In genomic region chr7:102917436-102918353, GRCh38 we compare ENCODE assay signal across 16 cellular contexts. TPM values are rescaled to one million over a fixed set of nuclear protein-coding genes. Genes with fewer than 3 reads are reported as not detected.
DNase-seq lines count a peak whose midpoint lies in the region; ATAC-seq and TF ChIP-seq lines count a peak whose summit lies in the region.
"Had no signal": no experiment of that assay in that cellular context is flagged by ENCODE, and none has a peak within 500 bp of the region (broad histone marks: within the 10 kb centered on the region; RNA-seq: fewer than 3 reads in every experiment).

No MANE protein-coding gene starts in this region.

- no peaks in the 10 kb centered on the region for H3K9me3 ChIP-seq in cardiac muscle cell (ENCODE audit: low read depth)
- no peaks in the 10 kb centered on the region for H3K9me3 ChIP-seq in PC-3 (ENCODE audit: low read length)
- H3K9me3 ChIP-seq in aorta (ENCODE audit: control insufficient read depth, low read length) = no peaks in the 10 kb centered on the region
- H3K9me3 ChIP-seq: adrenal gland, right atrium auricular region had no signal

- H2AFZ ChIP-seq in PC-3 (ENCODE audit: low read length) = no peak overlapping the region

- H3K27ac ChIP-seq in cardiac muscle cell = no peak overlapping the region
- no peak overlapping the region for H3K27ac ChIP-seq in PC-3 (ENCODE audit: low read length)
- H3K27ac ChIP-seq in aorta (ENCODE audit: low read depth in 1 of 2, low read length in 2 of 2) = peak overlapping the region in 1 of 2 donors; percentile 71
- H3K27ac ChIP-seq: adrenal gland, RWPE1 had no signal

- H3K36me3 ChIP-seq in cardiac muscle cell (no peaks in the 10 kb centered on the region), PC-3 (ENCODE audit: low read depth, low read length) (no peaks in the 10 kb centered on the region), aorta (ENCODE audit: control insufficient read depth in 1 of 2, insufficient read depth in 2 of 2, low read length in 1 of 2) (no peaks in the 10 kb centered on the region)
- H3K36me3 ChIP-seq: adrenal gland, right atrium auricular region had no signal

- H3K79me2 ChIP-seq in PC-3 (ENCODE audit: low read length) = no peaks in the 10 kb centered on the region

- TF ChIP-seq CTCF in cardiac muscle cell (IDR thresholded peaks at IDR 0.05; ENCODE audit: low read depth, low read length) = no peak
- TF ChIP-seq CTCF in PC-3 (conservative IDR thresholded peaks at IDR 0.05; ENCODE audit: low read depth, low read length) = peak; percentile 31; the same call in 1 of the 2 replicates
- no peak for TF ChIP-seq CTCF in fibroblast of pulmonary artery (IDR thresholded peaks at IDR 0.05; ENCODE audit: low read length, missing control alignments)

- no TSS peak for BruUV-seq in PC-3 (replicated peaks; lab: Mats Ljungman, UMichigan)

- no peak overlapping the region for H3K9ac ChIP-seq in PC-3 (ENCODE audit: low read length)

- no peaks in the 10 kb centered on the region for H3K27me3 ChIP-seq in cardiac muscle cell
- no peaks in the 10 kb centered on the region for H3K27me3 ChIP-seq in PC-3 (ENCODE audit: low read length)
- H3K27me3 ChIP-seq in aorta (ENCODE audit: control insufficient read depth in 1 of 2, insufficient read depth in 2 of 2, low read length in 1 of 2) = no peaks in the 10 kb centered on the region
- H3K27me3 ChIP-seq: adrenal gland, right atrium auricular region had no signal

- H3K4me3 ChIP-seq in cardiac muscle cell (no peak overlapping the region), PC-3 (ENCODE audit: low read length) (no peak overlapping the region), fibroblast of pulmonary artery (replicated peaks; ENCODE audit: low read depth, low read length) (no peak overlapping the region), aorta (ENCODE audit: low read length in 2 of 2) (no peak overlapping the region)
- H3K4me3 ChIP-seq: adrenal gland, right atrium auricular region had no signal

- CTCF ChIA-PET in PC-3 (lab: Charles Lee) = no interaction called here

- no peak for ATAC-seq in PC-3
- no peak for ATAC-seq in aorta (ENCODE audit: low FRiP score)
- ATAC-seq: CD8-positive, alpha-beta T cell; stimulated activated naive CD8-positive, alpha-beta T cell treated with anti-CD3 and anti-CD28 coated beads, Interleukin-15, amount 100 ng/mL, for 72 hours had no signal

- POLR2A ChIA-PET in PC-3 (lab: Charles Lee; ENCODE audit: unreplicated experiment) = interaction anchor here (0.6 kb wide), 1 partner anchor 115 kb away, joined by 3 read pairs; no protein-coding TSS in a partner anchor

- H3K9me2 ChIP-seq in PC-3 (replicated peaks; ENCODE audit: low read length) = no peaks in the 10 kb centered on the region

- no peaks in the 10 kb centered on the region for H4K20me1 ChIP-seq in PC-3 (ENCODE audit: low read length)

- DNase-seq in cardiac muscle cell (ENCODE audit: low read depth in 1 of 2, low spot score in 1 of 2) (peak; percentile 29 to 34), cardiac septum (ENCODE audit: low spot score) (no peak), PC-3 (peak; percentile 5), fibroblast of pulmonary artery (ENCODE audit: low read depth) (peak; percentile 30), SK-N-DZ (ENCODE audit: low spot score) (no peak), SW 1271 (lab: John Stamatoyannopoulos, UW) (no peak), aorta (no peak), NCI-H446 (lab: John Stamatoyannopoulos, UW) (no peak)
- DNase-seq: activated CD8-positive, alpha-beta memory T cell treated with anti-CD3 and anti-CD28 coated beads for 24 hours; adrenal gland; CD8-positive, alpha-beta T cell; cerebellar nuclear complex; MV-4-11; stimulated activated naive CD8-positive, alpha-beta T cell treated with anti-CD3 and anti-CD28 coated beads, Interleukin-15, amount 100 ng/mL, for 72 hours had no signal

- no peaks in the 10 kb centered on the region for H3F3A ChIP-seq in PC-3 (ENCODE audit: low read length, unreplicated experiment)

- 25 to 29% methylated on average over 5 of the region's 5 CpGs for WGBS in aorta, 2 donors

- H3K4me1 ChIP-seq in cardiac muscle cell (ENCODE audit: low read depth) (no peaks in the 10 kb centered on the region), PC-3 (ENCODE audit: insufficient read depth, low read length) (peaks cover 12% of the 10 kb centered on the region), aorta (ENCODE audit: control insufficient read depth in 1 of 2, insufficient read depth in 2 of 2, low read length in 2 of 2) (peaks cover 9% of the 10 kb centered on the region in 2 donors)

- no peak overlapping the region for H3K4me2 ChIP-seq in PC-3 (ENCODE audit: low read length)

- intact Hi-C loops in cardiac septum (cut with DNase I) (no loop called here), PC-3 (cut with micrococcal nuclease) (loop anchor here (5.0 kb wide), 1 partner anchor 125 kb away; no protein-coding TSS in a partner anchor), aorta (cut with DNase I) (loop anchor here (10.0 kb wide), 2 partner anchors 137 to 147 kb away; no protein-coding TSS in a partner anchor)

RNA-seq across cellular contexts. Expression of gene LRRC17, which starts 4.9 kb away (rescaled TPM):
- total RNA-seq in cardiac muscle cell (5.7 and 9.7 TPM in 2 replicates), cardiac septum (1.8 TPM), PC-3 (2014; rRNA removed) (0.11 TPM in 1 of 2 replicates, not detected in the other), aorta (10 to 100 TPM in 1 of 2 donors, 1 to 10 TPM in 1; 8.1 to 30.5 TPM)
- polyA plus RNA-seq in cardiac muscle cell (4.3 and 8.0 TPM in 2 replicates), aorta (10 to 100 TPM; 18.7 to 69.6 TPM)
- 2.1 and 2.2 TPM in 2 replicates for polyA plus RNA-seq in SK-N-DZ (2014; cell fraction: cytosol; rRNA removed)
- 3.3 and 3.5 TPM in 2 replicates for polyA plus RNA-seq in SK-N-DZ (2014; cell fraction: nucleus; rRNA removed)
- total RNA-seq: CD8-positive, alpha-beta T cell had no signal

Comparison
In these comparisons a context has a peak if more than half of its experiments do, and no peak if none do; other contexts are left out.
1. DNase-seq: peak in cardiac muscle cell (2 of 2), PC-3 (single experiment) and fibroblast of pulmonary artery (single experiment); none in cardiac septum (single experiment), SK-N-DZ (single experiment), SW 1271 (0 of 2), aorta (0 of 2) and NCI-H446 (0 of 2).